25 cellular contexts compared by ENCODE assay signal in the genomic region with DNA sequence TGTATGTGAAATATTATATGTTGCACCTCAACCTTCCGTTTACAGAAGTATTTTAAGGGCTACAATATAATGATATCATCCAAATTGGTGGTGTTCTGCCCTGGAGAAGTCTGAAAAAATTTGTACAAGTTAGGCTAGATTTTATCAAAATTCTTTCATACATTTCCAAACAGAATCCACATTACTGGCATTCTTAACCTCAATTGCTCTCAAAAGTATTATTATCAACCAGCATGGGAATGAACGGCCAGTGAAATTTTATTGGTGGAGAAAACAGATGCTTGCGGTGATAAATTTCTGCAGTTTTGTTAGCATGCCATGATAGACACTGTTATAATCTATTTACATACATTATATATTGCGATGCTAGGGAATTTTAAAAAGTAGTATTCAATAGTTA.
"Had no signal": no experiment of that assay in that cellular context is flagged by ENCODE, and none has a peak within 500 bp of the region (broad histone marks: within the 10 kb centered on the region; RNA-seq: fewer than 3 reads in every experiment).

No MANE protein-coding gene starts in this region.

- H3K36me3 ChIP-seq: brain microvascular endothelial cell, MG63 had no signal

- H3K27me3 ChIP-seq: brain microvascular endothelial cell, MG63 had no signal

- ATAC-seq: activated CD4-positive, alpha-beta T cell treated with anti-CD3 and anti-CD28 coated beads for 36 hours; activated CD4-positive, CD25-positive, alpha-beta regulatory T cell treated with anti-CD3 and anti-CD28 coated beads, Interleukin-2, amount 50 U/mL, for 24 hours; activated CD8-positive, alpha-beta T cell treated with anti-CD3 and anti-CD28 coated beads, Interleukin-2, amount 10 ng/mL, durations not matched to agents 7 days and 5 days; activated naive CD4-positive, alpha-beta T cell treated with anti-CD3 and anti-CD28 coated beads, Interleukin-2, amount 50 U/mL, for 72 hours; activated T-cell treated with anti-CD3 and anti-CD28 coated beads, Interleukin-2, amount 50 U/mL, for 4 hours; PC-3; Right ventricle myocardium inferior; WTC11 had no signal

- H3K4me3 ChIP-seq: MG63 had no signal

- DNase-seq: activated CD4-positive, alpha-beta T cell treated with anti-CD3 and anti-CD28 coated beads for 36 hours; activated CD4-positive, alpha-beta T cell treated with anti-CD3 and anti-CD28 coated beads, Interleukin-2, amount 10 ng/mL, durations not matched to agents 7 days and 5 days; activated CD4-positive, alpha-beta T cell treated with anti-CD3 and anti-CD28 coated beads, Interleukin-2, amount 50 U/mL, for 48 hours; activated CD8-positive, alpha-beta T cell treated with anti-CD3 and anti-CD28 coated beads, Interleukin-2, amount 10 ng/mL, durations not matched to agents 7 days and 5 days; activated gamma-delta T cell treated with Interleukin-2 at 50 U/mL for 16 hours; activated naive CD4-positive, alpha-beta T cell treated with anti-CD3 and anti-CD28 coated beads for 36 hours; activated T-cell treated with anti-CD3 and anti-CD28 coated beads for 4 hours; activated T-cell treated with anti-CD3 and anti-CD28 coated beads, Interleukin-2, amount 50 U/mL, for 4 hours; amniotic stem cell; aorta; brain microvascular endothelial cell; central memory CD4-positive, alpha-beta T cell; MG63; NCI-H1092; NCI-H1436 treated with DMSO at 0.1 percent for 48 hours; NCI-H1694 treated with DMSO at 0.1 percent for 48 hours; NCI-H2029; NCI-H345; NCI-H524 treated with DMSO at 0.1 percent for 48 hours; PC-3 had no signal

- H3K27ac ChIP-seq: brain microvascular endothelial cell, RWPE1 had no signal
